Comparison of ENCODE assay signal across 1 cellular context in genomic region chr2:234978466-234979203, GRCh38.
TF ChIP-seq lines count a peak whose summit lies in the region.

No MANE protein-coding gene starts in this region.

TF ChIP-seq in HepG2, 621 proteins besides CTCF, POLR2A, EP300 and RAD21 (continued from another document and continues in another):
- TF ChIP-seq USF2 (IDR thresholded peaks at IDR 0.05; ENCODE audit: low read depth, low read length) (no peak), USF2 (CRISPR knock-in tag; IDR thresholded peaks at IDR 0.05; ENCODE audit: borderline replicate concordance) (no peak), CBFB (CRISPR knock-in tag; IDR thresholded peaks at IDR 0.05) (0 out of 2 replicates have a peak, but pooled peaks have one; percentile 8), ZFP1 (CRISPR knock-in tag; IDR thresholded peaks at IDR 0.05) (no peak), BRF2 (CRISPR knock-in tag; IDR thresholded peaks at IDR 0.05) (no peak), HOXA5 (CRISPR knock-in tag; IDR thresholded peaks at IDR 0.05) (no peak), ZNF605 (CRISPR knock-in tag; IDR thresholded peaks at IDR 0.05) (peak; percentile 15; the same call in 1 of the 2 replicates), ZSCAN20 (CRISPR knock-in tag; IDR thresholded peaks at IDR 0.05; ENCODE audit: borderline replicate concordance) (no peak), RFXANK (CRISPR knock-in tag; IDR thresholded peaks at IDR 0.05) (no peak), HCFC1 (IDR thresholded peaks at IDR 0.05; ENCODE audit: low read depth, low read length) (no peak), ZNF724P (CRISPR knock-in tag; IDR thresholded peaks at IDR 0.05; ENCODE audit: borderline replicate concordance) (no peak), GABPB1 (CRISPR knock-in tag; IDR thresholded peaks at IDR 0.05) (no peak), NKX3-1 (CRISPR knock-in tag; IDR thresholded peaks at IDR 0.05) (no peak), ZNF883 (CRISPR knock-in tag; IDR thresholded peaks at IDR 0.05; ENCODE audit: not compliant biosample characterization) (peak; percentile 42), IRF2 (CRISPR knock-in tag; IDR thresholded peaks at IDR 0.05) (0 out of 2 replicates have a peak, but pooled peaks have one; percentile 13), HNF4A (CRISPR knock-in tag; IDR thresholded peaks at IDR 0.05) (peak; percentile 66), NR1H2 (CRISPR knock-in tag; IDR thresholded peaks at IDR 0.05; ENCODE audit: borderline replicate concordance, low read depth) (no peak), ZNF556 (CRISPR knock-in tag; IDR thresholded peaks at IDR 0.05; ENCODE audit: borderline replicate concordance) (no peak), NCOA2 (CRISPR knock-in tag; IDR thresholded peaks at IDR 0.05) (peak; percentile 24; the same call in 1 of the 2 replicates), ZSCAN31 (CRISPR knock-in tag; IDR thresholded peaks at IDR 0.05; ENCODE audit: low read depth) (peak; percentile 27; the same call in 1 of the 2 replicates), KDM1A (CRISPR knock-in tag; IDR thresholded peaks at IDR 0.05) (no peak), ZNF230 (CRISPR knock-in tag; IDR thresholded peaks at IDR 0.05) (no peak), HMG20B (CRISPR knock-in tag; conservative IDR thresholded peaks at IDR 0.05) (no peak), ZNF713 (CRISPR knock-in tag; IDR thresholded peaks at IDR 0.05) (no peak), GABPA (IDR thresholded peaks at IDR 0.05; ENCODE audit: low read depth, low read length) (no peak), GABPA (CRISPR knock-in tag; IDR thresholded peaks at IDR 0.05; ENCODE audit: low read depth) (no peak), ZFP62 (CRISPR knock-in tag; IDR thresholded peaks at IDR 0.05) (no peak), TFDP1 (CRISPR knock-in tag; IDR thresholded peaks at IDR 0.05; ENCODE audit: borderline replicate concordance) (no peak; the same call in 1 of the 2 replicates), ELF4 (CRISPR knock-in tag; IDR thresholded peaks at IDR 0.05; ENCODE audit: borderline replicate concordance) (no peak), AGO2 (optimal IDR thresholded peaks at IDR 0.05; ENCODE audit: low read depth, low read length) (peak; percentile 46), SAFB2 (CRISPR knock-in tag; IDR thresholded peaks at IDR 0.05; ENCODE audit: borderline replicate concordance, low read depth) (no peak), ZNF782 (CRISPR knock-in tag; IDR thresholded peaks at IDR 0.05; ENCODE audit: borderline replicate concordance) (no peak), HNF4G (IDR thresholded peaks at IDR 0.05; ENCODE audit: borderline replicate concordance, low read depth, low read length) (peak; percentile 45; the same call in 1 of the 2 replicates), HNF4G (CRISPR knock-in tag; IDR thresholded peaks at IDR 0.05; ENCODE audit: borderline replicate concordance, low read depth) (no peak), SP1 (IDR thresholded peaks at IDR 0.05) (no peak), SP1 (CRISPR knock-in tag; IDR thresholded peaks at IDR 0.05) (no peak), ZNF576 (CRISPR knock-in tag; IDR thresholded peaks at IDR 0.05) (0 out of 2 replicates have a peak, but pooled peaks have one; percentile 65), ZNF549 (CRISPR knock-in tag; IDR thresholded peaks at IDR 0.05) (no peak), TGIF2 (CRISPR knock-in tag; IDR thresholded peaks at IDR 0.05) (no peak), U2AF1 (optimal IDR thresholded peaks at IDR 0.05; ENCODE audit: low read depth, low read length) (peak; percentile 36)
- TF ChIP-seq, protein P1, sequence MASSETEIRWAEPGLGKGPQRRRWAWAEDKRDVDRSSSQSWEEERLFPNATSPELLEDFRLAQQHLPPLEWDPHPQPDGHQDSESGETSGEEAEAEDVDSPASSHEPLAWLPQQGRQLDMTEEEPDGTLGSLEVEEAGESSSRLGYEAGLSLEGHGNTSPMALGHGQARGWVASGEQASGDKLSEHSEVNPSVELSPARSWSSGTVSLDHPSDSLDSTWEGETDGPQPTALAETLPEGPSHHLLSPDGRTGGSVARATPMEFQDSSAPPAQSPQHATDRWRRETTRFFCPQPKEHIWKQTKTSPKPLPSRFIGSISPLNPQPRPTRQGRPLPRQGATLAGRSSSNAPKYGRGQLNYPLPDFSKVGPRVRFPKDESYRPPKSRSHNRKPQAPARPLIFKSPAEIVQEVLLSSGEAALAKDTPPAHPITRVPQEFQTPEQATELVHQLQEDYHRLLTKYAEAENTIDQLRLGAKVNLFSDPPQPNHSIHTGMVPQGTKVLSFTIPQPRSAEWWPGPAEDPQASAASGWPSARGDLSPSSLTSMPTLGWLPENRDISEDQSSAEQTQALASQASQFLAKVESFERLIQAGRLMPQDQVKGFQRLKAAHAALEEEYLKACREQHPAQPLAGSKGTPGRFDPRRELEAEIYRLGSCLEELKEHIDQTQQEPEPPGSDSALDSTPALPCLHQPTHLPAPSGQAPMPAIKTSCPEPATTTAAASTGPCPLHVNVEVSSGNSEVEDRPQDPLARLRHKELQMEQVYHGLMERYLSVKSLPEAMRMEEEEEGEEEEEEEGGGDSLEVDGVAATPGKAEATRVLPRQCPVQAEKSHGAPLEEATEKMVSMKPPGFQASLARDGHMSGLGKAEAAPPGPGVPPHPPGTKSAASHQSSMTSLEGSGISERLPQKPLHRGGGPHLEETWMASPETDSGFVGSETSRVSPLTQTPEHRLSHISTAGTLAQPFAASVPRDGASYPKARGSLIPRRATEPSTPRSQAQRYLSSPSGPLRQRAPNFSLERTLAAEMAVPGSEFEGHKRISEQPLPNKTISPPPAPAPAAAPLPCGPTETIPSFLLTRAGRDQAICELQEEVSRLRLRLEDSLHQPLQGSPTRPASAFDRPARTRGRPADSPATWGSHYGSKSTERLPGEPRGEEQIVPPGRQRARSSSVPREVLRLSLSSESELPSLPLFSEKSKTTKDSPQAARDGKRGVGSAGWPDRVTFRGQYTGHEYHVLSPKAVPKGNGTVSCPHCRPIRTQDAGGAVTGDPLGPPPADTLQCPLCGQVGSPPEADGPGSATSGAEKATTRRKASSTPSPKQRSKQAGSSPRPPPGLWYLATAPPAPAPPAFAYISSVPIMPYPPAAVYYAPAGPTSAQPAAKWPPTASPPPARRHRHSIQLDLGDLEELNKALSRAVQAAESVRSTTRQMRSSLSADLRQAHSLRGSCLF (CRISPR knock-in tag; IDR thresholded peaks at IDR 0.05; ENCODE audit: borderline replicate concordance): no peak
- TF ChIP-seq, protein P2, sequence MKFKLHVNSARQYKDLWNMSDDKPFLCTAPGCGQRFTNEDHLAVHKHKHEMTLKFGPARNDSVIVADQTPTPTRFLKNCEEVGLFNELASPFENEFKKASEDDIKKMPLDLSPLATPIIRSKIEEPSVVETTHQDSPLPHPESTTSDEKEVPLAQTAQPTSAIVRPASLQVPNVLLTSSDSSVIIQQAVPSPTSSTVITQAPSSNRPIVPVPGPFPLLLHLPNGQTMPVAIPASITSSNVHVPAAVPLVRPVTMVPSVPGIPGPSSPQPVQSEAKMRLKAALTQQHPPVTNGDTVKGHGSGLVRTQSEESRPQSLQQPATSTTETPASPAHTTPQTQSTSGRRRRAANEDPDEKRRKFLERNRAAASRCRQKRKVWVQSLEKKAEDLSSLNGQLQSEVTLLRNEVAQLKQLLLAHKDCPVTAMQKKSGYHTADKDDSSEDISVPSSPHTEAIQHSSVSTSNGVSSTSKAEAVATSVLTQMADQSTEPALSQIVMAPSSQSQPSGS (CRISPR knock-in tag; IDR thresholded peaks at IDR 0.05): no peak
- TF ChIP-seq, protein P3, sequence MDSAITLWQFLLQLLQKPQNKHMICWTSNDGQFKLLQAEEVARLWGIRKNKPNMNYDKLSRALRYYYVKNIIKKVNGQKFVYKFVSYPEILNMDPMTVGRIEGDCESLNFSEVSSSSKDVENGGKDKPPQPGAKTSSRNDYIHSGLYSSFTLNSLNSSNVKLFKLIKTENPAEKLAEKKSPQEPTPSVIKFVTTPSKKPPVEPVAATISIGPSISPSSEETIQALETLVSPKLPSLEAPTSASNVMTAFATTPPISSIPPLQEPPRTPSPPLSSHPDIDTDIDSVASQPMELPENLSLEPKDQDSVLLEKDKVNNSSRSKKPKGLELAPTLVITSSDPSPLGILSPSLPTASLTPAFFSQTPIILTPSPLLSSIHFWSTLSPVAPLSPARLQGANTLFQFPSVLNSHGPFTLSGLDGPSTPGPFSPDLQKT (CRISPR knock-in tag; IDR thresholded peaks at IDR 0.05; ENCODE audit: borderline replicate concordance): no peak
- TF ChIP-seq, protein P4, sequence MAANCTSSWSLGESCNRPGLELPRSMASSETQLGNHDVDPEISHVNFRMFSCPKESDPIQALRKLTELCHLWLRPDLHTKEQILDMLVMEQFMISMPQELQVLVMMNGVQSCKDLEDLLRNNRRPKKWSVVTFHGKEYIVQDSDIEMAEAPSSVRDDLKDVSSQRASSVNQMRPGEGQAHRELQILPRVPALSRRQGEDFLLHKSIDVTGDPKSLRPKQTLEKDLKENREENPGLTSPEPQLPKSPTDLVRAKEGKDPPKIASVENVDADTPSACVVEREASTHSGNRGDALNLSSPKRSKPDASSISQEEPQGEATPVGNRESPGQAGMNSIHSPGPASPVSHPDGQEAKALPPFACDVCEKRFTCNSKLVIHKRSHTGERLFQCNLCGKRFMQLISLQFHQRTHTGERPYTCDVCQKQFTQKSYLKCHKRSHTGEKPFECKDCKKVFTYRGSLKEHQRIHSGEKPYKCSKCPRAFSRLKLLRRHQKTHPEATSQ (CRISPR knock-in tag; IDR thresholded peaks at IDR 0.05; ENCODE audit: borderline replicate concordance): no peak
- TF ChIP-seq, protein P5, sequence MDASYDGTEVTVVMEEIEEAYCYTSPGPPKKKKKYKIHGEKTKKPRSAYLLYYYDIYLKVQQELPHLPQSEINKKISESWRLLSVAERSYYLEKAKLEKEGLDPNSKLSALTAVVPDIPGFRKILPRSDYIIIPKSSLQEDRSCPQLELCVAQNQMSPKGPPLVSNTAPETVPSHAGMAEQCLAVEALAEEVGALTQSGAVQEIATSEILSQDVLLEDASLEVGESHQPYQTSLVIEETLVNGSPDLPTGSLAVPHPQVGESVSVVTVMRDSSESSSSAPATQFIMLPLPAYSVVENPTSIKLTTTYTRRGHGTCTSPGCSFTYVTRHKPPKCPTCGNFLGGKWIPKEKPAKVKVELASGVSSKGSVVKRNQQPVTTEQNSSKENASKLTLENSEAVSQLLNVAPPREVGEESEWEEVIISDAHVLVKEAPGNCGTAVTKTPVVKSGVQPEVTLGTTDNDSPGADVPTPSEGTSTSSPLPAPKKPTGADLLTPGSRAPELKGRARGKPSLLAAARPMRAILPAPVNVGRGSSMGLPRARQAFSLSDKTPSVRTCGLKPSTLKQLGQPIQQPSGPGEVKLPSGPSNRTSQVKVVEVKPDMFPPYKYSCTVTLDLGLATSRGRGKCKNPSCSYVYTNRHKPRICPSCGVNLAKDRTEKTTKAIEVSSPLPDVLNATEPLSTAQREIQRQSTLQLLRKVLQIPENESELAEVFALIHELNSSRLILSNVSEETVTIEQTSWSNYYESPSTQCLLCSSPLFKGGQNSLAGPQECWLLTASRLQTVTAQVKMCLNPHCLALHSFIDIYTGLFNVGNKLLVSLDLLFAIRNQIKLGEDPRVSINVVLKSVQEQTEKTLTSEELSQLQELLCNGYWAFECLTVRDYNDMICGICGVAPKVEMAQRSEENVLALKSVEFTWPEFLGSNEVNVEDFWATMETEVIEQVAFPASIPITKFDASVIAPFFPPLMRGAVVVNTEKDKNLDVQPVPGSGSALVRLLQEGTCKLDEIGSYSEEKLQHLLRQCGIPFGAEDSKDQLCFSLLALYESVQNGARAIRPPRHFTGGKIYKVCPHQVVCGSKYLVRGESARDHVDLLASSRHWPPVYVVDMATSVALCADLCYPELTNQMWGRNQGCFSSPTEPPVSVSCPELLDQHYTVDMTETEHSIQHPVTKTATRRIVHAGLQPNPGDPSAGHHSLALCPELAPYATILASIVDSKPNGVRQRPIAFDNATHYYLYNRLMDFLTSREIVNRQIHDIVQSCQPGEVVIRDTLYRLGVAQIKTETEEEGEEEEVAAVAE (CRISPR knock-in tag; IDR thresholded peaks at IDR 0.05; ENCODE audit: borderline replicate concordance): no peak
- TF ChIP-seq, protein P6, sequence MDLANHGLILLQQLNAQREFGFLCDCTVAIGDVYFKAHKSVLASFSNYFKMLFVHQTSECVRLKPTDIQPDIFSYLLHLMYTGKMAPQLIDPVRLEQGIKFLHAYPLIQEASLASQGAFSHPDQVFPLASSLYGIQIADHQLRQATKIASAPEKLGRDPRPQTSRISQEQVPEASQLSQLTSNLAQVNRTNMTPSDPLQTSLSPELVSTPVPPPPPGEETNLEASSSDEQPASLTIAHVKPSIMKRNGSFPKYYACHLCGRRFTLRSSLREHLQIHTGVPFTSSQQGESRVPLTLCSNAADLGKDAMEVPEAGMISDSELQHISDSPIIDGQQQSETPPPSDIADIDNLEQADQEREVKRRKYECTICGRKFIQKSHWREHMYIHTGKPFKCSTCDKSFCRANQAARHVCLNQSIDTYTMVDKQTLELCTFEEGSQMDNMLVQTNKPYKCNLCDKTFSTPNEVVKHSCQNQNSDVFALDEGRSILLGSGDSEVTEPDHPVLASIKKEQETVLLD (CRISPR knock-in tag; IDR thresholded peaks at IDR 0.05; ENCODE audit: low read depth): no peak
